Comparison of ENCODE assay signal across 8 cellular contexts in the genomic region with DNA sequence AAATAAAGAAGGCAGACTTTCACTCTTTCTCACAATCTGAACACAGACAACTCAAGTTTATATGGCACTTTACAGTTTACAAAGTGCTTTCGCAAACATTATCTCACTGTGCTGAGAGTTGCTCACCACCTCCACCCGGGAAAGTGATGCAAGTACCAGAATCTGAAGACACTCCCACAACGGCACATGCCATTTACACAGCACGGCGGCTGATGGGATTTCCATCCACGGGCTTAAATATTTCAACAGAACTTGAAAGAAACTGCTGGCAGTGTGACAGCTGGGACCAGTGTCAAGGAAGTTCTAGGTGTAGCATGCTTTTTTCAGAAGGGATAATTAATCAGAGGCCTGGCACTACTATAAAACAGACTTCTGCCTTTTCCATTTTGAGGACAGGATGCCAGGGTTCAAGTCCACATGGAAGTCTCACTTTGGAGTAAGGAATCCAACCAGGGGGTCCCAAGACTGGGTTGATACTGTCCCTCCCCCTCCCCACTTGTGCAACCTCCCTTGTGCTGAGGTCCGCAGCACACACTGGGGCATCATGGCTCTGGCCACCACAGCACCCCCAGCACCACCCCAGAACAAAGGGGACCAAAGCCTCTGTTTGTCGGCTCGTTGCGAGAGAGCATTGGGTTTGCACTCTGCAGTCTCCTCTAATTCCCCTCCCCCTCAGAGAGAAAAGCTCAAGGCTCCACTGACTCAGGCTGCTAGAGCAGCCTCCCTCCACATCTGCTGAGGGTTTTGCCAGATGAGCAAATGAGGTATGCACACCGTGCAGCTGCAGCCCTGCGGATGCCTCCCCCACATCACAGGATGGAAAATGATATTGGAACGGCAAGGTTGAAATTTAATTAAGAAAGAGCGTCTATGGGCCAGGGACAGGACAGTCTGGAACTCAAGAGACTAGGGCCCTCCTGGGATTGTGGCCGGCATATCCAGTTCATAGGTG.
DNase-seq lines count a peak whose midpoint lies in the region; ATAC-seq and TF ChIP-seq lines count a peak whose summit lies in the region.

No MANE protein-coding gene starts in this region.

- peak overlapping the region; percentile 6 for H3K4me2 ChIP-seq in skeletal muscle satellite cell (ENCODE audit: low read length)

- no peak for TF ChIP-seq CTCF in fibroblast of villous mesenchyme (IDR thresholded peaks at IDR 0.05; ENCODE audit: insufficient read depth, low read depth, low read length)

- H3K9me3 ChIP-seq in SJSA1 (replicated peaks) = no peaks in the 10 kb centered on the region; the same call in 1 of the 2 replicates
- no peaks in the 10 kb centered on the region for H3K9me3 ChIP-seq in skeletal muscle satellite cell (replicated peaks; ENCODE audit: low read length)

- DNase-seq in SJSA1 (ENCODE audit: low read depth in 1 of 2, low spot score in 2 of 2) (peak in 1 of 2 experiments; percentile 54), fibroblast of villous mesenchyme (ENCODE audit: low read depth) (peak; percentile 93), NCI-H2171 (lab: John Stamatoyannopoulos, UW) (no peak), NK-92 (lab: John Stamatoyannopoulos, UW; ENCODE audit: unreplicated experiment) (no peak), NCI-H1694 (lab: John Stamatoyannopoulos, UW) (no peak)

- H3K4me1 ChIP-seq in SJSA1 (replicated peaks) (peaks cover 48% of the 10 kb centered on the region), skeletal muscle satellite cell (ENCODE audit: control insufficient read depth, insufficient read depth, low read length) (peaks cover 46% of the 10 kb centered on the region)

- H3K27me3 ChIP-seq in SJSA1 (replicated peaks) = no peaks in the 10 kb centered on the region
- no peaks in the 10 kb centered on the region for H3K27me3 ChIP-seq in skeletal muscle satellite cell (ENCODE audit: control insufficient read depth, insufficient read depth, low read length)

- H3K27ac ChIP-seq in SJSA1 = peak overlapping the region; percentile 27

- peak; percentile 51 for ATAC-seq in GM21529 (IDR thresholded peaks at IDR 0.05; ENCODE audit: unreplicated experiment)
- no peak for ATAC-seq in HG02981 (IDR thresholded peaks at IDR 0.05; ENCODE audit: unreplicated experiment)

- H3K4me3 ChIP-seq in SJSA1 (no peak overlapping the region), fibroblast of villous mesenchyme (ENCODE audit: low read depth, low read length) (no peak overlapping the region), skeletal muscle satellite cell (ENCODE audit: low read length) (no peak overlapping the region)

- peaks cover 6% of the 10 kb centered on the region for H3K36me3 ChIP-seq in SJSA1
- H3K36me3 ChIP-seq in skeletal muscle satellite cell (ENCODE audit: insufficient read depth, low read length) = peaks cover 5% of the 10 kb centered on the region

- H3K9ac ChIP-seq in skeletal muscle satellite cell (ENCODE audit: low read depth, low read length) = no peak overlapping the region
